In the genomic region with DNA sequence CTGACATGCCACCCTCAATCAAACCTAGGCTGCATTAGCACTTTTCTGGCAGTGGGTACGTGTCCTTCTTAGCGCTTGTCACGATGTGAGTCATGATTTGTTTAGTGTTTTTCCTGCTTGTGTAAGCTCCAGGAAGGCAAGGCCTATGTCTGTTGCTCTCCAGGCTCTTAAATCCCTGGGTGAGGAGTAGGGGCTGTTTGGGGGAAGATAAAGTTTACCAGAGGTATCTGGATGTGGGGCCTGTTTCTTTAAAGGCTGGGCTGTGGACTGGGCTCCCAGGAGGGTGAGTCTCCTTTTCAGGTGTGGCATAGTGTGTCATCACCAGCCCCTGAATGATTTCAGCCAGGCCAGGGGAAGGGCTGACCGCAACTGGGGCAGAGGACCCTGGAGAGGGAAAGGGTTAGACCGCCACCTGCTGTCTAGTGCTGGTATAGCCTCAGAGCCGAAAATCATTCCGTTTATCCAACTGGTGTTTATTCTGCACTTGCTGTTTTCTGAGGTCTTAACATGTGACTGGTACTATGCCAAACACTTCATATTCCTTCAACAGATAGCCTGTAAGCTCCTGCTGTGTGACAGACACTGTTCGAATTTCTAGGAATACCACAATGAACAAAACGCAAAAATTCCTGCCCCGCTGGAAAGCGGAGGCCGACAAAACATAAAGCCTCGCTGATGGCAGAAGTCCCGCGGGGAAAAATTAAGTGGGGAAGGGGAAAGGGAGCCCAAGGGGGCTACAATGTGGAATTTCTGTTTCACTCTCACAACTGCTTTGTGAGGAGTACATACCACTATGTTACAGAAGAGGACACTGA, we compare ENCODE assay signal across 8 cellular contexts. TPM values are rescaled to one million over a fixed set of nuclear protein-coding genes. Genes with fewer than 3 reads are reported as not detected.
DNase-seq lines count a peak whose midpoint lies in the region; ATAC-seq and TF ChIP-seq lines count a peak whose summit lies in the region.

No MANE protein-coding gene starts in this region.

- DNase-seq in AML-193 (lab: John Stamatoyannopoulos, UW), result peak; percentile 63 to 73
- peak; percentile 58 for DNase-seq in NCI-H2196 treated with DMSO at 0.1 percent for 48 hours (lab: John Stamatoyannopoulos, UW; ENCODE audit: unreplicated experiment)
- peak; percentile 80 for DNase-seq in cerebellar cortex (ENCODE audit: low spot score)
- DNase-seq in left lung, result peak in 1 of 2 donors; percentile 69
- peak; percentile 77 to 80 for DNase-seq in stimulated activated CD4-positive, alpha-beta T cell treated with anti-CD3 and anti-CD28 coated beads, Interleukin-2, amount 100 ng/mL, for 48 hours

- peak; percentile 30 for ATAC-seq in GM18909 (IDR thresholded peaks at IDR 0.05; ENCODE audit: poor library complexity, unreplicated experiment)
- peak; percentile 78 to 91 for ATAC-seq in activated CD4-positive, CD25-positive, alpha-beta regulatory T cell treated with anti-CD3 and anti-CD28 coated beads, Interleukin-2, amount 50 U/mL, for 24 hours
- ATAC-seq in left lung, result peak; percentile 97
- ATAC-seq in GM21737 (IDR thresholded peaks at IDR 0.05; ENCODE audit: unreplicated experiment), result no peak

- no peak overlapping the region for H3K4me3 ChIP-seq in left lung

- peak overlapping the region in 1 of 2 donors; percentile 18 for H3K27ac ChIP-seq in left lung

- no peaks in the 10 kb centered on the region for H3K36me3 ChIP-seq in left lung

- peaks cover 0 to 9% of the 10 kb centered on the region in 2 donors for H3K27me3 ChIP-seq in left lung

- H3K9me3 ChIP-seq in left lung, result no peaks in the 10 kb centered on the region

- TF ChIP-seq CTCF in left lung (IDR thresholded peaks at IDR 0.05), result peak; percentile 87 to 96

- intact Hi-C loops in left lung (cut with DNase I), result loop anchor here in 1 of 2 donors (10.0 kb wide), 1 partner anchor 238 kb away; no protein-coding TSS in a partner anchor

- H3K4me1 ChIP-seq in left lung, result peaks cover 9 to 13% of the 10 kb centered on the region in 2 donors

RNA-seq across cellular contexts. Expression of a gene that starts 9.7 kb away (rescaled TPM):
- 100 to 1,000 TPM in 1 of 2 donors, 10 to 100 TPM in 1; 46.7 to 126 TPM for total RNA-seq in left lung

RNA-seq across cellular contexts. Expression of a gene that starts 49.8 kb away (rescaled TPM):
- total RNA-seq in left lung, result 10 to 100 TPM; 17.1 to 71.0 TPM
